In the genomic region with DNA sequence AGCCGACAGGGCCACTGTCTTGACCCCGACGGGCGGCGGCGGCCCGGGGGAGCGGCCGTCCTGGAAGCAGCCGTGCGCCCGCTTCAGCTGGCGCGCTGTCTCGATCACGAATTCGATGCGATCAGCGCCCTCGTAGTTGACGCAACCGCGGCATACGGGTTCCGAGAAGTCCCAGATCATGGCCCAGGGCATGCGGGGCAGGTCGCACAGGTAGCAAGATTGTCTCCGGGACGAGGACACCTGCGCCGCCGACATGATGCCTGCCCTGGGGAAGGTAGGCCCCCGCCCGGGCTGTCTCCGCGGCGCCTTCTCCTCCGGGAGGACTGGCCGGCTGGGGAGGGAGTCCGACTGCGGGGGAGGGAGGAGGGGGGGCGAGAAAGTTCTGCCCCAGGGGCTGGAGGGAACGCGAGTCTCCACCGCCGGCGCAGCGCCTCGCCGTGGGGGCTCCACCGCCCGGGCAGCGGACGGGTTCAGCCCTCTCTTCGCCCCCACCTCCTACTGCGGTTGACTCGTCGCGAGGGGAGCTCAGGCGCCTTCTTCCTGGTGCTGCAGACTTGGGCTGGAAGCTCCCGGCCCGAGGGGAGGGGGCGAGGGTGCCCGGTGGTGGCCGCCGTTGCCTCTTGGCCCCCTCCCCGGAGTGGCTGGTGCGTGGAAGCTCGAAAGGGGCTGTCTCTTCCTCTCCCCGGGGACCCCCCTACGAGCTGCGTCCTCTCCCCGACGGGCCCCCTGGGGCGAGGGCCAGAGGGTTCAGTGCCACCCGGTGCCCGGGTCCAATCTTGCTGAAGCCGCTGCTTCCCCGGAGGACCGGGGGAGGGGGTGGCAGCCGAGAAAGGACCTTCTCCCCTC, we compare ENCODE assay signal across 1 cellular context.
TF ChIP-seq lines count a peak whose summit lies in the region.

No MANE protein-coding gene starts in this region.

TF ChIP-seq in HepG2, 621 proteins besides CTCF, POLR2A, EP300 and RAD21 (continued from another document and continues in another):
- TF ChIP-seq, protein P1, sequence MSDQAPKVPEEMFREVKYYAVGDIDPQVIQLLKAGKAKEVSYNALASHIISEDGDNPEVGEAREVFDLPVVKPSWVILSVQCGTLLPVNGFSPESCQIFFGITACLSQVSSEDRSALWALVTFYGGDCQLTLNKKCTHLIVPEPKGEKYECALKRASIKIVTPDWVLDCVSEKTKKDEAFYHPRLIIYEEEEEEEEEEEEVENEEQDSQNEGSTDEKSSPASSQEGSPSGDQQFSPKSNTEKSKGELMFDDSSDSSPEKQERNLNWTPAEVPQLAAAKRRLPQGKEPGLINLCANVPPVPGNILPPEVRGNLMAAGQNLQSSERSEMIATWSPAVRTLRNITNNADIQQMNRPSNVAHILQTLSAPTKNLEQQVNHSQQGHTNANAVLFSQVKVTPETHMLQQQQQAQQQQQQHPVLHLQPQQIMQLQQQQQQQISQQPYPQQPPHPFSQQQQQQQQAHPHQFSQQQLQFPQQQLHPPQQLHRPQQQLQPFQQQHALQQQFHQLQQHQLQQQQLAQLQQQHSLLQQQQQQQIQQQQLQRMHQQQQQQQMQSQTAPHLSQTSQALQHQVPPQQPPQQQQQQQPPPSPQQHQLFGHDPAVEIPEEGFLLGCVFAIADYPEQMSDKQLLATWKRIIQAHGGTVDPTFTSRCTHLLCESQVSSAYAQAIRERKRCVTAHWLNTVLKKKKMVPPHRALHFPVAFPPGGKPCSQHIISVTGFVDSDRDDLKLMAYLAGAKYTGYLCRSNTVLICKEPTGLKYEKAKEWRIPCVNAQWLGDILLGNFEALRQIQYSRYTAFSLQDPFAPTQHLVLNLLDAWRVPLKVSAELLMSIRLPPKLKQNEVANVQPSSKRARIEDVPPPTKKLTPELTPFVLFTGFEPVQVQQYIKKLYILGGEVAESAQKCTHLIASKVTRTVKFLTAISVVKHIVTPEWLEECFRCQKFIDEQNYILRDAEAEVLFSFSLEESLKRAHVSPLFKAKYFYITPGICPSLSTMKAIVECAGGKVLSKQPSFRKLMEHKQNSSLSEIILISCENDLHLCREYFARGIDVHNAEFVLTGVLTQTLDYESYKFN (CRISPR knock-in tag; conservative IDR thresholded peaks at IDR 0.05) = no peak
- no peak for TF ChIP-seq ZMYM2 (CRISPR knock-in tag; IDR thresholded peaks at IDR 0.05)
- no peak for TF ChIP-seq ZKSCAN8 (CRISPR knock-in tag; IDR thresholded peaks at IDR 0.05; ENCODE audit: borderline replicate concordance)
- TF ChIP-seq, protein P2, sequence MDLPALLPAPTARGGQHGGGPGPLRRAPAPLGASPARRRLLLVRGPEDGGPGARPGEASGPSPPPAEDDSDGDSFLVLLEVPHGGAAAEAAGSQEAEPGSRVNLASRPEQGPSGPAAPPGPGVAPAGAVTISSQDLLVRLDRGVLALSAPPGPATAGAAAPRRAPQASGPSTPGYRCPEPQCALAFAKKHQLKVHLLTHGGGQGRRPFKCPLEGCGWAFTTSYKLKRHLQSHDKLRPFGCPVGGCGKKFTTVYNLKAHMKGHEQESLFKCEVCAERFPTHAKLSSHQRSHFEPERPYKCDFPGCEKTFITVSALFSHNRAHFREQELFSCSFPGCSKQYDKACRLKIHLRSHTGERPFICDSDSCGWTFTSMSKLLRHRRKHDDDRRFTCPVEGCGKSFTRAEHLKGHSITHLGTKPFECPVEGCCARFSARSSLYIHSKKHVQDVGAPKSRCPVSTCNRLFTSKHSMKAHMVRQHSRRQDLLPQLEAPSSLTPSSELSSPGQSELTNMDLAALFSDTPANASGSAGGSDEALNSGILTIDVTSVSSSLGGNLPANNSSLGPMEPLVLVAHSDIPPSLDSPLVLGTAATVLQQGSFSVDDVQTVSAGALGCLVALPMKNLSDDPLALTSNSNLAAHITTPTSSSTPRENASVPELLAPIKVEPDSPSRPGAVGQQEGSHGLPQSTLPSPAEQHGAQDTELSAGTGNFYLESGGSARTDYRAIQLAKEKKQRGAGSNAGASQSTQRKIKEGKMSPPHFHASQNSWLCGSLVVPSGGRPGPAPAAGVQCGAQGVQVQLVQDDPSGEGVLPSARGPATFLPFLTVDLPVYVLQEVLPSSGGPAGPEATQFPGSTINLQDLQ (CRISPR knock-in tag; IDR thresholded peaks at IDR 0.05) = no peak
- peak; percentile 50; the same call in 1 of the 2 replicates for TF ChIP-seq HOXD1 (CRISPR knock-in tag; IDR thresholded peaks at IDR 0.05)
- TF ChIP-seq ZNF652 (CRISPR knock-in tag; IDR thresholded peaks at IDR 0.05; ENCODE audit: borderline replicate concordance, low read depth) = no peak
- TF ChIP-seq, protein P3, sequence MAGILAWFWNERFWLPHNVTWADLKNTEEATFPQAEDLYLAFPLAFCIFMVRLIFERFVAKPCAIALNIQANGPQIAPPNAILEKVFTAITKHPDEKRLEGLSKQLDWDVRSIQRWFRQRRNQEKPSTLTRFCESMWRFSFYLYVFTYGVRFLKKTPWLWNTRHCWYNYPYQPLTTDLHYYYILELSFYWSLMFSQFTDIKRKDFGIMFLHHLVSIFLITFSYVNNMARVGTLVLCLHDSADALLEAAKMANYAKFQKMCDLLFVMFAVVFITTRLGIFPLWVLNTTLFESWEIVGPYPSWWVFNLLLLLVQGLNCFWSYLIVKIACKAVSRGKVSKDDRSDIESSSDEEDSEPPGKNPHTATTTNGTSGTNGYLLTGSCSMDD (CRISPR knock-in tag; IDR thresholded peaks at IDR 0.05) = no peak
- TF ChIP-seq ZNF230 (CRISPR knock-in tag; IDR thresholded peaks at IDR 0.05) = no peak
- no peak for TF ChIP-seq KLF9 (CRISPR knock-in tag; IDR thresholded peaks at IDR 0.05; ENCODE audit: low read depth)
- no peak for TF ChIP-seq ZKSCAN1 (IDR thresholded peaks at IDR 0.05; ENCODE audit: low read length)
- TF ChIP-seq, protein P4, sequence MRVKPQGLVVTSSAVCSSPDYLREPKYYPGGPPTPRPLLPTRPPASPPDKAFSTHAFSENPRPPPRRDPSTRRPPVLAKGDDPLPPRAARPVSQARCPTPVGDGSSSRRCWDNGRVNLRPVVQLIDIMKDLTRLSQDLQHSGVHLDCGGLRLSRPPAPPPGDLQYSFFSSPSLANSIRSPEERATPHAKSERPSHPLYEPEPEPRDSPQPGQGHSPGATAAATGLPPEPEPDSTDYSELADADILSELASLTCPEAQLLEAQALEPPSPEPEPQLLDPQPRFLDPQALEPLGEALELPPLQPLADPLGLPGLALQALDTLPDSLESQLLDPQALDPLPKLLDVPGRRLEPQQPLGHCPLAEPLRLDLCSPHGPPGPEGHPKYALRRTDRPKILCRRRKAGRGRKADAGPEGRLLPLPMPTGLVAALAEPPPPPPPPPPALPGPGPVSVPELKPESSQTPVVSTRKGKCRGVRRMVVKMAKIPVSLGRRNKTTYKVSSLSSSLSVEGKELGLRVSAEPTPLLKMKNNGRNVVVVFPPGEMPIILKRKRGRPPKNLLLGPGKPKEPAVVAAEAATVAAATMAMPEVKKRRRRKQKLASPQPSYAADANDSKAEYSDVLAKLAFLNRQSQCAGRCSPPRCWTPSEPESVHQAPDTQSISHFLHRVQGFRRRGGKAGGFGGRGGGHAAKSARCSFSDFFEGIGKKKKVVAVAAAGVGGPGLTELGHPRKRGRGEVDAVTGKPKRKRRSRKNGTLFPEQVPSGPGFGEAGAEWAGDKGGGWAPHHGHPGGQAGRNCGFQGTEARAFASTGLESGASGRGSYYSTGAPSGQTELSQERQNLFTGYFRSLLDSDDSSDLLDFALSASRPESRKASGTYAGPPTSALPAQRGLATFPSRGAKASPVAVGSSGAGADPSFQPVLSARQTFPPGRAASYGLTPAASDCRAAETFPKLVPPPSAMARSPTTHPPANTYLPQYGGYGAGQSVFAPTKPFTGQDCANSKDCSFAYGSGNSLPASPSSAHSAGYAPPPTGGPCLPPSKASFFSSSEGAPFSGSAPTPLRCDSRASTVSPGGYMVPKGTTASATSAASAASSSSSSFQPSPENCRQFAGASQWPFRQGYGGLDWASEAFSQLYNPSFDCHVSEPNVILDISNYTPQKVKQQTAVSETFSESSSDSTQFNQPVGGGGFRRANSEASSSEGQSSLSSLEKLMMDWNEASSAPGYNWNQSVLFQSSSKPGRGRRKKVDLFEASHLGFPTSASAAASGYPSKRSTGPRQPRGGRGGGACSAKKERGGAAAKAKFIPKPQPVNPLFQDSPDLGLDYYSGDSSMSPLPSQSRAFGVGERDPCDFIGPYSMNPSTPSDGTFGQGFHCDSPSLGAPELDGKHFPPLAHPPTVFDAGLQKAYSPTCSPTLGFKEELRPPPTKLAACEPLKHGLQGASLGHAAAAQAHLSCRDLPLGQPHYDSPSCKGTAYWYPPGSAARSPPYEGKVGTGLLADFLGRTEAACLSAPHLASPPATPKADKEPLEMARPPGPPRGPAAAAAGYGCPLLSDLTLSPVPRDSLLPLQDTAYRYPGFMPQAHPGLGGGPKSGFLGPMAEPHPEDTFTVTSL (CRISPR knock-in tag; IDR thresholded peaks at IDR 0.05; ENCODE audit: borderline replicate concordance) = no peak
- no peak for TF ChIP-seq ZNF124 (CRISPR knock-in tag; IDR thresholded peaks at IDR 0.05)
- TF ChIP-seq, protein P5, sequence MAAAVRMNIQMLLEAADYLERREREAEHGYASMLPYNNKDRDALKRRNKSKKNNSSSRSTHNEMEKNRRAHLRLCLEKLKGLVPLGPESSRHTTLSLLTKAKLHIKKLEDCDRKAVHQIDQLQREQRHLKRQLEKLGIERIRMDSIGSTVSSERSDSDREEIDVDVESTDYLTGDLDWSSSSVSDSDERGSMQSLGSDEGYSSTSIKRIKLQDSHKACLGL (CRISPR knock-in tag; IDR thresholded peaks at IDR 0.05) = 0 out of 2 replicates have a peak, but pooled peaks have one; percentile 61
- no peak for TF ChIP-seq KDM1A (CRISPR knock-in tag; IDR thresholded peaks at IDR 0.05)
- TF ChIP-seq, protein P6, sequence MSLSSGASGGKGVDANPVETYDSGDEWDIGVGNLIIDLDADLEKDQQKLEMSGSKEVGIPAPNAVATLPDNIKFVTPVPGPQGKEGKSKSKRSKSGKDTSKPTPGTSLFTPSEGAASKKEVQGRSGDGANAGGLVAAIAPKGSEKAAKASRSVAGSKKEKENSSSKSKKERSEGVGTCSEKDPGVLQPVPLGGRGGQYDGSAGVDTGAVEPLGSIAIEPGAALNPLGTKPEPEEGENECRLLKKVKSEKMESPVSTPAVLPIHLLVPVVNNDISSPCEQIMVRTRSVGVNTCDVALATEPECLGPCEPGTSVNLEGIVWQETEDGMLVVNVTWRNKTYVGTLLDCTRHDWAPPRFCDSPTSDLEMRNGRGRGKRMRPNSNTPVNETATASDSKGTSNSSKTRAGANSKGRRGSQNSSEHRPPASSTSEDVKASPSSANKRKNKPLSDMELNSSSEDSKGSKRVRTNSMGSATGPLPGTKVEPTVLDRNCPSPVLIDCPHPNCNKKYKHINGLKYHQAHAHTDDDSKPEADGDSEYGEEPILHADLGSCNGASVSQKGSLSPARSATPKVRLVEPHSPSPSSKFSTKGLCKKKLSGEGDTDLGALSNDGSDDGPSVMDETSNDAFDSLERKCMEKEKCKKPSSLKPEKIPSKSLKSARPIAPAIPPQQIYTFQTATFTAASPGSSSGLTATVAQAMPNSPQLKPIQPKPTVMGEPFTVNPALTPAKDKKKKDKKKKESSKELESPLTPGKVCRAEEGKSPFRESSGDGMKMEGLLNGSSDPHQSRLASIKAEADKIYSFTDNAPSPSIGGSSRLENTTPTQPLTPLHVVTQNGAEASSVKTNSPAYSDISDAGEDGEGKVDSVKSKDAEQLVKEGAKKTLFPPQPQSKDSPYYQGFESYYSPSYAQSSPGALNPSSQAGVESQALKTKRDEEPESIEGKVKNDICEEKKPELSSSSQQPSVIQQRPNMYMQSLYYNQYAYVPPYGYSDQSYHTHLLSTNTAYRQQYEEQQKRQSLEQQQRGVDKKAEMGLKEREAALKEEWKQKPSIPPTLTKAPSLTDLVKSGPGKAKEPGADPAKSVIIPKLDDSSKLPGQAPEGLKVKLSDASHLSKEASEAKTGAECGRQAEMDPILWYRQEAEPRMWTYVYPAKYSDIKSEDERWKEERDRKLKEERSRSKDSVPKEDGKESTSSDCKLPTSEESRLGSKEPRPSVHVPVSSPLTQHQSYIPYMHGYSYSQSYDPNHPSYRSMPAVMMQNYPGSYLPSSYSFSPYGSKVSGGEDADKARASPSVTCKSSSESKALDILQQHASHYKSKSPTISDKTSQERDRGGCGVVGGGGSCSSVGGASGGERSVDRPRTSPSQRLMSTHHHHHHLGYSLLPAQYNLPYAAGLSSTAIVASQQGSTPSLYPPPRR (CRISPR knock-in tag; IDR thresholded peaks at IDR 0.05; ENCODE audit: borderline replicate concordance) = no peak
- TF ChIP-seq, protein P7, sequence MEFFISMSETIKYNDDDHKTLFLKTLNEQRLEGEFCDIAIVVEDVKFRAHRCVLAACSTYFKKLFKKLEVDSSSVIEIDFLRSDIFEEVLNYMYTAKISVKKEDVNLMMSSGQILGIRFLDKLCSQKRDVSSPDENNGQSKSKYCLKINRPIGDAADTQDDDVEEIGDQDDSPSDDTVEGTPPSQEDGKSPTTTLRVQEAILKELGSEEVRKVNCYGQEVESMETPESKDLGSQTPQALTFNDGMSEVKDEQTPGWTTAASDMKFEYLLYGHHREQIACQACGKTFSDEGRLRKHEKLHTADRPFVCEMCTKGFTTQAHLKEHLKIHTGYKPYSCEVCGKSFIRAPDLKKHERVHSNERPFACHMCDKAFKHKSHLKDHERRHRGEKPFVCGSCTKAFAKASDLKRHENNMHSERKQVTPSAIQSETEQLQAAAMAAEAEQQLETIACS (CRISPR knock-in tag; IDR thresholded peaks at IDR 0.05) = no peak
- 0 out of 2 replicates have a peak, but pooled peaks have one; percentile 46 for TF ChIP-seq ZNF816 (CRISPR knock-in tag; IDR thresholded peaks at IDR 0.05; ENCODE audit: borderline replicate concordance)
- peak; percentile 41; the same call in 1 of the 2 replicates for TF ChIP-seq RXRA (CRISPR knock-in tag; IDR thresholded peaks at IDR 0.05)
- no peak for TF ChIP-seq BORCS8-MEF2B (CRISPR knock-in tag; IDR thresholded peaks at IDR 0.05)
- TF ChIP-seq ZNF670 (CRISPR knock-in tag; IDR thresholded peaks at IDR 0.05; ENCODE audit: borderline replicate concordance) = no peak
- TF ChIP-seq RBFOX2 (IDR thresholded peaks at IDR 0.05; ENCODE audit: low read depth, low read length) = peak; percentile 90
- TF ChIP-seq DR1 (CRISPR knock-in tag; IDR thresholded peaks at IDR 0.05) = no peak
- TF ChIP-seq, protein P8, sequence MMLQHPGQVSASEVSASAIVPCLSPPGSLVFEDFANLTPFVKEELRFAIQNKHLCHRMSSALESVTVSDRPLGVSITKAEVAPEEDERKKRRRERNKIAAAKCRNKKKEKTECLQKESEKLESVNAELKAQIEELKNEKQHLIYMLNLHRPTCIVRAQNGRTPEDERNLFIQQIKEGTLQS (CRISPR knock-in tag; IDR thresholded peaks at IDR 0.05) = no peak; the same call in 1 of the 2 replicates
- TF ChIP-seq SOX5 (CRISPR knock-in tag; IDR thresholded peaks at IDR 0.05; ENCODE audit: borderline replicate concordance) = no peak
- TF ChIP-seq TCF7 (IDR thresholded peaks at IDR 0.05; ENCODE audit: low read depth) = no peak
- no peak for TF ChIP-seq EZH2 (conservative IDR thresholded peaks at IDR 0.05; ENCODE audit: low read depth, low read length)
- TF ChIP-seq ZNF263 (CRISPR knock-in tag; IDR thresholded peaks at IDR 0.05) = peak; percentile 75; the same call in 1 of the 2 replicates
- TF ChIP-seq ZNF772 (CRISPR knock-in tag; IDR thresholded peaks at IDR 0.05) = peak; percentile 71; the same call in 1 of the 2 replicates
- TF ChIP-seq KDM5A (IDR thresholded peaks at IDR 0.05; ENCODE audit: borderline replicate concordance, low read length) = no peak
- TF ChIP-seq, protein P9, sequence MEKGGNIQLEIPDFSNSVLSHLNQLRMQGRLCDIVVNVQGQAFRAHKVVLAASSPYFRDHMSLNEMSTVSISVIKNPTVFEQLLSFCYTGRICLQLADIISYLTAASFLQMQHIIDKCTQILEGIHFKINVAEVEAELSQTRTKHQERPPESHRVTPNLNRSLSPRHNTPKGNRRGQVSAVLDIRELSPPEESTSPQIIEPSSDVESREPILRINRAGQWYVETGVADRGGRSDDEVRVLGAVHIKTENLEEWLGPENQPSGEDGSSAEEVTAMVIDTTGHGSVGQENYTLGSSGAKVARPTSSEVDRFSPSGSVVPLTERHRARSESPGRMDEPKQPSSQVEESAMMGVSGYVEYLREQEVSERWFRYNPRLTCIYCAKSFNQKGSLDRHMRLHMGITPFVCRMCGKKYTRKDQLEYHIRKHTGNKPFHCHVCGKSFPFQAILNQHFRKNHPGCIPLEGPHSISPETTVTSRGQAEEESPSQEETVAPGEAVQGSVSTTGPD (CRISPR knock-in tag; IDR thresholded peaks at IDR 0.05) = no peak
- no peak for TF ChIP-seq SMAD9 (CRISPR knock-in tag; IDR thresholded peaks at IDR 0.05)
- TF ChIP-seq NFYC (CRISPR knock-in tag; IDR thresholded peaks at IDR 0.05) = no peak
- TF ChIP-seq SMYD3 (CRISPR knock-in tag; IDR thresholded peaks at IDR 0.05) = no peak
